In genomic region chr17:73203135-73203787, GRCh38 we compare ENCODE assay signal across 10 cellular contexts. TPM values are rescaled to one million over a fixed set of nuclear protein-coding genes. Genes with fewer than 3 reads are reported as not detected.
A peak's percentile ranks its signal among the peaks of the same experiment; 100 is the strongest.
DNase-seq lines count a peak whose midpoint lies in the region; ATAC-seq, FAIRE-seq and TF ChIP-seq lines count a peak whose summit lies in the region.
"Had no signal": no experiment of that assay in that cellular context is flagged by ENCODE, and none has a peak within 500 bp of the region (broad histone marks: within the 10 kb centered on the region; RNA-seq: fewer than 3 reads in every experiment).

No MANE protein-coding gene starts in this region.

- TF ChIP-seq CTCF in endothelial cell of umbilical vein (IDR thresholded peaks at IDR 0.05; ENCODE audit: extremely low read depth in 1 of 2, insufficient read depth in 1 of 2, low read depth in 1 of 2, low read length in 2 of 2) (no peak), neural progenitor cell (IDR thresholded peaks at IDR 0.05) (no peak)

- peak overlapping the region; percentile 17 for H3K4me3 Mint-ChIP-seq in neural progenitor cell
- H3K4me3 Mint-ChIP-seq: dendritic cell treated with granulocyte-macrophage colony-stimulating factor and Interleukin-4, amounts not matched to agents 40 ng/mL and 50 ng/mL, for 4 days had no signal

- H3K4me3 ChIP-seq in endothelial cell of umbilical vein (replicated peaks in 1 of 3; ENCODE audit: insufficient read depth in 1 of 3, low read depth in 1 of 3, low read length in 3 of 3) (no peak overlapping the region), neural progenitor cell (no peak overlapping the region)

- H3K4me1 Mint-ChIP-seq in neural progenitor cell, result no peaks in the 10 kb centered on the region

- H3K9me1 ChIP-seq in endothelial cell of umbilical vein (replicated peaks; ENCODE audit: control insufficient read depth, extremely low read depth, insufficient read depth, low read length), result no peaks in the 10 kb centered on the region

- CTCF ChIA-PET in endothelial cell of umbilical vein (lab: Charles Lee), result interaction anchor here (0.7 to 2.7 kb wide), 11 partner anchors 9 to 646 kb away, joined by 3 to 11 read pairs (median 6); a partner anchor contains a TSS

- peak overlapping the region; percentile 46 for H3K9ac ChIP-seq in endothelial cell of umbilical vein (replicated peaks; ENCODE audit: extremely low read depth, insufficient read depth, low read length)
- H3K9ac ChIP-seq in neural progenitor cell, result no peak overlapping the region

- DNase-seq in DMS53 treated with DMSO at 0.1 percent for 48 hours (lab: John Stamatoyannopoulos, UW; ENCODE audit: unreplicated experiment) (peak; percentile 93), NCI-H2227 (lab: John Stamatoyannopoulos, UW; ENCODE audit: unreplicated experiment) (peak; percentile 32), endothelial cell of umbilical vein (ENCODE audit: low read depth, low spot score) (peak; percentile 90), neural progenitor cell (ENCODE audit: low spot score) (no peak), NCI-H1048 (lab: John Stamatoyannopoulos, UW) (no peak), HK-2 (ENCODE audit: unreplicated experiment) (no peak)
- no peak for DNase-seq in stimulated activated CD4-positive, alpha-beta T cell treated with anti-CD3 and anti-CD28 coated beads, Interleukin-15, amount 100 ng/mL, for 24 hours
- DNase-seq: NCI-H748 treated with DMSO at 0.1 percent for 48 hours had no signal

- H2AFZ ChIP-seq in endothelial cell of umbilical vein (ENCODE audit: low read depth, low read length) (no peak overlapping the region), neural progenitor cell (replicated peaks) (no peak overlapping the region)

- intact Hi-C loops in endothelial cell of umbilical vein (cut with micrococcal nuclease), result loop anchor here (1.0 kb wide), 2 partner anchors 10 to 28 kb away; partner anchors contain the start of gene COG1

- H3K27me3 ChIP-seq in endothelial cell of umbilical vein (ENCODE audit: control insufficient read depth in 2 of 2, insufficient read depth in 2 of 2, low read length in 2 of 2) (no peaks in the 10 kb centered on the region), neural progenitor cell (no peaks in the 10 kb centered on the region)

- POLR2A ChIA-PET in endothelial cell of umbilical vein (lab: Charles Lee), result interaction anchor here (0.9 kb wide), 1 partner anchor 29 kb away, joined by 3 read pairs; a partner anchor contains a TSS

- H3K4me1 ChIP-seq in endothelial cell of umbilical vein (ENCODE audit: control insufficient read depth, extremely low read depth, insufficient read depth, low read length), result peaks cover 24% of the 10 kb centered on the region
- no peaks in the 10 kb centered on the region for H3K4me1 ChIP-seq in neural progenitor cell

- H3K36me3 Mint-ChIP-seq in neural progenitor cell, result peaks cover 62% of the 10 kb centered on the region

- peaks cover 34 to 55% of the 10 kb centered on the region in 2 experiments for H3K36me3 ChIP-seq in endothelial cell of umbilical vein (ENCODE audit: control insufficient read depth in 2 of 2, extremely low read depth in 1 of 2, insufficient read depth in 2 of 2, low read length in 2 of 2)
- no peaks in the 10 kb centered on the region for H3K36me3 ChIP-seq in neural progenitor cell

- H3K27ac ChIP-seq in endothelial cell of umbilical vein (ENCODE audit: insufficient read depth, low read depth, low read length) (peak overlapping the region; percentile 81), neural progenitor cell (no peak overlapping the region)

- H4K20me1 ChIP-seq in endothelial cell of umbilical vein (replicated peaks; ENCODE audit: control insufficient read depth, extremely low read depth, insufficient read depth, low read length), result no peaks in the 10 kb centered on the region
- peaks cover 4% of the 10 kb centered on the region for H4K20me1 ChIP-seq in neural progenitor cell (ENCODE audit: low read depth)

- H3K9me3 ChIP-seq in endothelial cell of umbilical vein (replicated peaks; ENCODE audit: control insufficient read depth, insufficient read depth, low read length) (no peaks in the 10 kb centered on the region), neural progenitor cell (ENCODE audit: low read depth) (no peaks in the 10 kb centered on the region)

- peak; percentile 98 for FAIRE-seq in endothelial cell of umbilical vein (lab: Jason Lieb, UNC)

- no peaks in the 10 kb centered on the region for H3K9me3 Mint-ChIP-seq in neural progenitor cell
- H3K9me3 Mint-ChIP-seq: dendritic cell treated with granulocyte-macrophage colony-stimulating factor and Interleukin-4, amounts not matched to agents 40 ng/mL and 50 ng/mL, for 4 days had no signal

- no peaks in the 10 kb centered on the region for H3F3A ChIP-seq in neural progenitor cell (ENCODE audit: low read depth)

- ATAC-seq in GM21526 (IDR thresholded peaks at IDR 0.05; ENCODE audit: low FRiP score, unreplicated experiment), result no peak

- H3K79me2 ChIP-seq in endothelial cell of umbilical vein (ENCODE audit: control insufficient read depth, insufficient read depth, low read length) (peaks cover 4% of the 10 kb centered on the region), neural progenitor cell (ENCODE audit: low read depth) (peaks cover 5% of the 10 kb centered on the region)

- H3K4me2 ChIP-seq in endothelial cell of umbilical vein (ENCODE audit: insufficient read depth, low read length) (peak overlapping the region; percentile 54), neural progenitor cell (no peak overlapping the region)

- H3K27me3 Mint-ChIP-seq in neural progenitor cell (ENCODE audit: insufficient read depth, low read depth), result peaks cover 5% of the 10 kb centered on the region
- H3K27me3 Mint-ChIP-seq: dendritic cell treated with granulocyte-macrophage colony-stimulating factor and Interleukin-4, amounts not matched to agents 40 ng/mL and 50 ng/mL, for 4 days had no signal

- BruUV-seq in endothelial cell of umbilical vein (replicated peaks; lab: Mats Ljungman, UMichigan), result no TSS peak

- dilution Hi-C loops in endothelial cell of umbilical vein (cut with MboI; ENCODE audit: extremely low pct_ligation_motif_present, low sequenced_read_pairs), result no loop called here

- no peak for TF ChIP-seq POLR2A in endothelial cell of umbilical vein (IDR thresholded peaks at IDR 0.05; ENCODE audit: low read depth, low read length)

- H3K27ac Mint-ChIP-seq in neural progenitor cell, result peak overlapping the region; percentile 63
- H3K27ac Mint-ChIP-seq: dendritic cell treated with granulocyte-macrophage colony-stimulating factor and Interleukin-4, amounts not matched to agents 40 ng/mL and 50 ng/mL, for 4 days had no signal

TF ChIP-seq in endothelial cell of umbilical vein, 7 proteins besides CTCF, POLR2A, EP300 and RAD21:
- TF ChIP-seq MYC (IDR thresholded peaks at IDR 0.05; ENCODE audit: low read depth, low read length), result no peak
- TF ChIP-seq MAX (IDR thresholded peaks at IDR 0.05; ENCODE audit: insufficient read depth, insufficient read length), result no peak
- TF ChIP-seq FOS (IDR thresholded peaks at IDR 0.05; ENCODE audit: borderline replicate concordance, insufficient read depth, low read length), result no peak
- TF ChIP-seq EZH2 (IDR thresholded peaks at IDR 0.05; ENCODE audit: borderline replicate concordance, low read depth, low read length, severe bottlenecking), result no peak
- TF ChIP-seq GATA2 (IDR thresholded peaks at IDR 0.05; ENCODE audit: insufficient read depth, insufficient read length, low read depth, low read length), result no peak
- no peak for TF ChIP-seq POLR2AphosphoS5 (IDR thresholded peaks at IDR 0.05; ENCODE audit: insufficient read depth, low read depth, low read length)
- TF ChIP-seq JUN (IDR thresholded peaks at IDR 0.05; ENCODE audit: borderline replicate concordance, insufficient read depth, insufficient read length, low read depth), result no peak
TF ChIP-seq in endothelial cell of umbilical vein: peak in this region for 0.

RNA-seq across cellular contexts. Expression of gene COG1, which starts 10.4 kb away (rescaled TPM):
- total RNA-seq in endothelial cell of umbilical vein (38.6 and 39.0 TPM in 2 replicates), neural progenitor cell (ENCODE audit: low replicate concordance) (11.7 and 22.9 TPM in 2 replicates)
- polyA plus RNA-seq in endothelial cell of umbilical vein, result 26.2 and 30.0 TPM in 2 replicates
- 18.5 and 22.0 TPM in 2 replicates for polyA plus RNA-seq in endothelial cell of umbilical vein (2011; cell fraction: cytosol; rRNA removed)
- polyA plus RNA-seq in endothelial cell of umbilical vein (2011; cell fraction: nucleus; rRNA removed), result 91.9 and 109 TPM in 2 replicates
- 36.8 and 38.3 TPM in 2 replicates for polyA plus RNA-seq in endothelial cell of umbilical vein (2012)
- polyA minus RNA-seq in endothelial cell of umbilical vein, result 37.6 and 39.0 TPM in 2 replicates
- 12.0 TPM for polyA minus RNA-seq in endothelial cell of umbilical vein (2011; cell fraction: cytosol; rRNA and poly(A)+ RNA removed)
- polyA minus RNA-seq in endothelial cell of umbilical vein (2011; cell fraction: nucleus; rRNA and poly(A)+ RNA removed), result 42.8 and 47.5 TPM in 2 replicates

RNA-seq across cellular contexts. Expression of gene SSTR2, which starts 38.5 kb away (rescaled TPM):
- not detected in 2 replicates for total RNA-seq in endothelial cell of umbilical vein
- polyA plus RNA-seq in endothelial cell of umbilical vein, result 0.01 and 0.02 TPM in 2 replicates
- polyA plus RNA-seq in endothelial cell of umbilical vein (2011; cell fraction: cytosol; rRNA removed), result not detected in 2 replicates
- polyA plus RNA-seq in endothelial cell of umbilical vein (2011; cell fraction: nucleus; rRNA removed), result not detected in 2 replicates
- not detected in 2 replicates for polyA plus RNA-seq in endothelial cell of umbilical vein (2012)
- not detected in 2 replicates for polyA minus RNA-seq in endothelial cell of umbilical vein
- polyA minus RNA-seq in endothelial cell of umbilical vein (2011; cell fraction: cytosol; rRNA and poly(A)+ RNA removed), result not detected
- not detected in 2 replicates for polyA minus RNA-seq in endothelial cell of umbilical vein (2011; cell fraction: nucleus; rRNA and poly(A)+ RNA removed)
- total RNA-seq in neural progenitor cell (ENCODE audit: low replicate concordance), result 0.43 and 0.74 TPM in 2 replicates

RNA-seq across cellular contexts. Expression of gene CPSF4L, which starts 58.4 kb away (rescaled TPM):
- total RNA-seq in endothelial cell of umbilical vein (not detected in 2 replicates), neural progenitor cell (ENCODE audit: low replicate concordance) (not detected in 2 replicates)
- polyA plus RNA-seq in endothelial cell of umbilical vein, result not detected in 2 replicates
- not detected in 2 replicates for polyA plus RNA-seq in endothelial cell of umbilical vein (2011; cell fraction: cytosol; rRNA removed)
- not detected in 2 replicates for polyA plus RNA-seq in endothelial cell of umbilical vein (2011; cell fraction: nucleus; rRNA removed)
- polyA plus RNA-seq in endothelial cell of umbilical vein (2012), result not detected in 2 replicates
- not detected in 2 replicates for polyA minus RNA-seq in endothelial cell of umbilical vein
- polyA minus RNA-seq in endothelial cell of umbilical vein (2011; cell fraction: cytosol; rRNA and poly(A)+ RNA removed), result not detected
- polyA minus RNA-seq in endothelial cell of umbilical vein (2011; cell fraction: nucleus; rRNA and poly(A)+ RNA removed), result not detected in 2 replicates

Comparison
In these comparisons a context has a peak if more than half of its experiments do, and no peak if none do; other contexts are left out.
1. DNase-seq: peak in DMS53 treated with DMSO at 0.1 percent for 48 hours (single experiment), NCI-H2227 (single experiment) and endothelial cell of umbilical vein (single experiment); none in neural progenitor cell (single experiment), NCI-H1048 (single experiment), stimulated activated CD4-positive, alpha-beta T cell treated with anti-CD3 and anti-CD28 coated beads, Interleukin-15, amount 100 ng/mL, for 24 hours (single experiment) and HK-2 (single experiment).